Comparison of ENCODE assay signal across 10 cellular contexts in genomic region chr12:63149884-63150254, GRCh38. TPM values are rescaled to one million over a fixed set of nuclear protein-coding genes. Genes with fewer than 3 reads are reported as not detected.
DNase-seq lines count a peak whose midpoint lies in the region; ATAC-seq and TF ChIP-seq lines count a peak whose summit lies in the region.
"Had no signal": no experiment of that assay in that cellular context is flagged by ENCODE, and none has a peak within 500 bp of the region (broad histone marks: within the 10 kb centered on the region; RNA-seq: fewer than 3 reads in every experiment).

No MANE protein-coding gene starts in this region.

- H3K4me1 Mint-ChIP-seq in activated T-cell treated with anti-CD3 and anti-CD28 coated beads, Interleukin-2, amount 50 U/mL, for 72 hours (ENCODE audit: low read depth): peaks cover 28% of the 10 kb centered on the region
- peaks cover 21% of the 10 kb centered on the region for H3K4me1 Mint-ChIP-seq in nephron progenitor cell
- peaks cover 21% of the 10 kb centered on the region for H3K4me1 Mint-ChIP-seq in type B pancreatic cell (ENCODE audit: unreplicated experiment)

- no peak overlapping the region for H3K27ac Mint-ChIP-seq in activated T-cell treated with anti-CD3 and anti-CD28 coated beads, Interleukin-2, amount 50 U/mL, for 72 hours
- H3K27ac Mint-ChIP-seq in nephron progenitor cell (no peak overlapping the region), type B pancreatic cell (no peak overlapping the region)

- TF ChIP-seq POLR2A in erythroblast (IDR thresholded peaks at IDR 0.05; ENCODE audit: low read length): no peak

- peaks cover 55% of the 10 kb centered on the region for H3K27me3 Mint-ChIP-seq in activated T-cell treated with anti-CD3 and anti-CD28 coated beads, Interleukin-2, amount 50 U/mL, for 72 hours (ENCODE audit: low read depth)
- H3K27me3 Mint-ChIP-seq in nephron progenitor cell (ENCODE audit: low read depth, poor library complexity): peaks cover 81% of the 10 kb centered on the region
- peaks cover 84% of the 10 kb centered on the region for H3K27me3 Mint-ChIP-seq in type B pancreatic cell

- TF ChIP-seq CTCF in nephron progenitor cell (IDR thresholded peaks at IDR 0.05) (no peak), type B pancreatic cell (conservative IDR thresholded peaks at IDR 0.05) (no peak)

- no peaks in the 10 kb centered on the region for H3K9me3 Mint-ChIP-seq in activated T-cell treated with anti-CD3 and anti-CD28 coated beads, Interleukin-2, amount 50 U/mL, for 72 hours
- H3K9me3 Mint-ChIP-seq in nephron progenitor cell: peaks cover 9% of the 10 kb centered on the region
- H3K9me3 Mint-ChIP-seq in type B pancreatic cell: peaks cover 8% of the 10 kb centered on the region

- H3K4me3 Mint-ChIP-seq in activated T-cell treated with anti-CD3 and anti-CD28 coated beads, Interleukin-2, amount 50 U/mL, for 72 hours: peak overlapping the region; percentile 61 to 63
- H3K4me3 Mint-ChIP-seq in nephron progenitor cell (peak overlapping the region; percentile 89), type B pancreatic cell (peak overlapping the region; percentile 88)

- no peak for DNase-seq in activated T-cell treated with anti-CD3 and anti-CD28 coated beads, Interleukin-2, amount 50 U/mL, for 72 hours
- DNase-seq in activated T-cell treated with anti-CD3 and anti-CD28 coated beads for 4 hours (no peak), erythroblast (lab: John Stamatoyannopoulos, UW) (peak; percentile 50 to 57), nephron progenitor cell (no peak), type B pancreatic cell (ENCODE audit: extremely low spot score, unreplicated experiment) (no peak), superior temporal gyrus (ENCODE audit: extremely low spot score) (no peak), NCI-H510A treated with DMSO at 0.1 percent for 48 hours (lab: John Stamatoyannopoulos, UW) (no peak), NCI-H146 (lab: John Stamatoyannopoulos, UW) (no peak)
- DNase-seq: activated CD4-positive, alpha-beta T cell treated with anti-CD3 and anti-CD28 coated beads, Interleukin-2, amount 50 U/mL, for 4 hours; NCI-H774 had no signal

- peaks cover 4 to 5% of the 10 kb centered on the region in 2 donors for H3K36me3 Mint-ChIP-seq in activated T-cell treated with anti-CD3 and anti-CD28 coated beads, Interleukin-2, amount 50 U/mL, for 72 hours (ENCODE audit: insufficient read depth in 2 of 2)
- peaks cover 6% of the 10 kb centered on the region for H3K36me3 Mint-ChIP-seq in nephron progenitor cell (ENCODE audit: low read depth)
- no peaks in the 10 kb centered on the region for H3K36me3 Mint-ChIP-seq in type B pancreatic cell

- no peak for ATAC-seq in activated T-cell treated with anti-CD3 and anti-CD28 coated beads, Interleukin-2, amount 50 U/mL, for 72 hours (replicated peaks in 1 of 2)

RNA-seq across cellular contexts. Expression of gene AVPR1A, which starts 1.1 kb away (rescaled TPM):
- not detected for total RNA-seq in activated T-cell treated with anti-CD3 and anti-CD28 coated beads, Interleukin-2, amount 50 U/mL, for 72 hours
- 0.88 and 5.1 TPM in 2 replicates for total RNA-seq in type B pancreatic cell (ENCODE audit: low replicate concordance)

Comparison
In these comparisons a context has a peak if more than half of its experiments do, and no peak if none do; other contexts are left out.
1. DNase-seq: peak in erythroblast (2 of 2); none in activated T-cell treated with anti-CD3 and anti-CD28 coated beads, Interleukin-2, amount 50 U/mL, for 72 hours (0 of 2), activated T-cell treated with anti-CD3 and anti-CD28 coated beads for 4 hours (single experiment), nephron progenitor cell (single experiment), type B pancreatic cell (single experiment), superior temporal gyrus (single experiment), NCI-H510A treated with DMSO at 0.1 percent for 48 hours (single experiment) and NCI-H146 (single experiment).
2. Peak in every context shown above with its lines, with median percentiles within 50 percentile points of each other: H3K4me3 Mint-ChIP-seq.